In genomic region chr5:139740993-139741672, GRCh38 we compare ENCODE assay signal across 29 cellular contexts. TPM values are rescaled to one million over a fixed set of nuclear protein-coding genes. Genes with fewer than 3 reads are reported as not detected.
DNase-seq lines count a peak whose midpoint lies in the region; ATAC-seq and TF ChIP-seq lines count a peak whose summit lies in the region.
"Had no signal": no experiment of that assay in that cellular context is flagged by ENCODE, and none has a peak within 500 bp of the region (broad histone marks: within the 10 kb centered on the region; RNA-seq: fewer than 3 reads in every experiment).

No MANE protein-coding gene starts in this region.

- no peaks in the 10 kb centered on the region for H3K9me2 ChIP-seq in OCI-LY1 (ENCODE audit: low read depth, low read length)

- H3K27me3 Mint-ChIP-seq in activated T-cell treated with anti-CD3 and anti-CD28 coated beads, Interleukin-2, amount 50 U/mL, for 72 hours (ENCODE audit: low read depth): no peaks in the 10 kb centered on the region
- H3K27me3 Mint-ChIP-seq: central memory CD8-positive, alpha-beta T cell had no signal

- peak overlapping the region in 5 of 10 experiments; percentile 20 to 51 (median 37); a peak in 6 of 20 replicates for H3K4me3 ChIP-seq in BLaER1 treated with 17β-estradiol and CSF1 and Interleukin-3, amounts not matched to agents 10 nM and 100 nM
- H3K4me3 ChIP-seq in OCI-LY1 (ENCODE audit: low read depth, low read length, poor library complexity, severe bottlenecking) (no peak overlapping the region), dorsolateral prefrontal cortex (no peak overlapping the region), osteoblast (ENCODE audit: insufficient read depth, low read length) (no peak overlapping the region)
- H3K4me3 ChIP-seq: GM23248, left ventricle myocardium inferior, ovary, smooth muscle cell had no signal

- H3K4me1 Mint-ChIP-seq in activated T-cell treated with anti-CD3 and anti-CD28 coated beads, Interleukin-2, amount 50 U/mL, for 72 hours (ENCODE audit: low read depth): peaks cover 15% of the 10 kb centered on the region

- no peaks in the 10 kb centered on the region for H3F3A ChIP-seq in OCI-LY1 (ENCODE audit: insufficient read depth, low read length)

- peaks cover 0 to 32% (median 0%) of the 10 kb centered on the region in 11 experiments; a peak in 1 of 22 replicates for H4K20me1 ChIP-seq in BLaER1 treated with 17β-estradiol and CSF1 and Interleukin-3, amounts not matched to agents 10 nM and 100 nM
- H4K20me1 ChIP-seq in OCI-LY1 (ENCODE audit: insufficient read depth, low read length) (no peaks in the 10 kb centered on the region), osteoblast (ENCODE audit: insufficient read depth, low read length) (no peaks in the 10 kb centered on the region)

- no peak overlapping the region for H2AFZ ChIP-seq in OCI-LY1 (ENCODE audit: low read length)
- no peak overlapping the region for H2AFZ ChIP-seq in osteoblast (ENCODE audit: low read length)
- H2AFZ ChIP-seq: GM23248 had no signal

- no peak for TF ChIP-seq CTCF in OCI-LY1 (IDR thresholded peaks at IDR 0.05; ENCODE audit: low read length)
- TF ChIP-seq CTCF in dorsolateral prefrontal cortex (IDR thresholded peaks at IDR 0.05 in 54 of 56, conservative IDR thresholded peaks at IDR 0.05 in 2 of 56; ENCODE audit: low read depth in 1 of 56, partially characterized antibody in 56 of 56): no peak
- TF ChIP-seq CTCF in osteoblast (IDR thresholded peaks at IDR 0.05; ENCODE audit: extremely low read depth, low read depth, low read length): no peak

- intact Hi-C loops in dorsolateral prefrontal cortex (cut with DNase I): no loop called here

- H3K27ac ChIP-seq in BLaER1 treated with 17β-estradiol and CSF1 and Interleukin-3, amounts not matched to agents 10 nM and 100 nM: peak overlapping the region in 9 of 11 experiments; percentile 23 to 88 (median 70); a peak in 17 of 22 replicates
- H3K27ac ChIP-seq in OCI-LY1 (ENCODE audit: low read depth, low read length, poor library complexity, severe bottlenecking): peak overlapping the region; percentile 54
- H3K27ac ChIP-seq in dorsolateral prefrontal cortex: peak overlapping the region; percentile 9 to 100 (median 97)
- no peak overlapping the region for H3K27ac ChIP-seq in osteoblast (ENCODE audit: low read depth, low read length)
- H3K27ac ChIP-seq: GM23248, left ventricle myocardium inferior, ovary had no signal

- DNase-seq in dorsolateral prefrontal cortex (no peak), osteoblast (ENCODE audit: insufficient read length, low spot score, missing footprints) (peak; percentile 54), NCI-H2227 (lab: John Stamatoyannopoulos, UW; ENCODE audit: unreplicated experiment) (no peak), NCI-H526 treated with DMSO at 0.1 percent for 48 hours (lab: John Stamatoyannopoulos, UW) (no peak), iPS-NIHi11 (ENCODE audit: low spot score) (no peak)
- no peak for DNase-seq in activated T-cell treated with anti-CD3 and anti-CD28 coated beads, Interleukin-2, amount 50 U/mL, for 72 hours
- DNase-seq: activated CD4-positive, alpha-beta memory T cell treated with anti-CD3 and anti-CD28 coated beads, Interleukin-2, amount 10 ng/mL, durations not matched to agents 7 days and 5 days; activated CD4-positive, alpha-beta T cell treated with anti-CD3 and anti-CD28 coated beads for 1 hour; activated naive CD8-positive, alpha-beta T cell treated with anti-CD3 and anti-CD28 coated beads, Interleukin-2, amount 10 ng/mL, durations not matched to agents 7 days and 5 days; GM23248; HFFc6; left ventricle myocardium inferior; naive thymus-derived CD4-positive, alpha-beta T cell; NCI-H1092; NCI-H187 treated with DMSO at 0.1 percent for 48 hours; NCI-H345; NCI-H748 treated with DMSO at 0.1 percent for 48 hours; ovary; RPMI8226; stimulated activated CD4-positive, alpha-beta T cell treated with anti-CD3 and anti-CD28 coated beads, Interleukin-1b, Interleukin-23, amount 100 ng/mL, for 48 hours; stimulated activated CD8-positive, alpha-beta memory T cell treated with anti-CD3 and anti-CD28 coated beads, Interleukin-4, amount 100 ng/mL, for 48 hours; trophoblast cell had no signal

- H3K4me2 ChIP-seq in BLaER1 treated with 17β-estradiol and CSF1 and Interleukin-3, amounts not matched to agents 10 nM and 100 nM: peak overlapping the region; percentile 78 to 100 (median 97)
- H3K4me2 ChIP-seq in OCI-LY1 (ENCODE audit: low read length) (no peak overlapping the region), osteoblast (ENCODE audit: insufficient read depth, low read length) (no peak overlapping the region)
- H3K4me2 ChIP-seq: smooth muscle cell had no signal

- no peak overlapping the region for H3K27ac Mint-ChIP-seq in activated T-cell treated with anti-CD3 and anti-CD28 coated beads, Interleukin-2, amount 50 U/mL, for 72 hours
- H3K27ac Mint-ChIP-seq: activated CD4-positive, alpha-beta memory T cell treated with anti-CD3 and anti-CD28 coated beads, Interleukin-2, amount 10 ng/mL, durations not matched to agents 7 days and 5 days; activated naive CD8-positive, alpha-beta T cell treated with anti-CD3 and anti-CD28 coated beads, Interleukin-2, amount 10 ng/mL, durations not matched to agents 7 days and 5 days; HFFc6; naive thymus-derived CD4-positive, alpha-beta T cell had no signal

- H3K36me3 ChIP-seq in BLaER1 treated with 17β-estradiol and CSF1 and Interleukin-3, amounts not matched to agents 10 nM and 100 nM: no peaks in the 10 kb centered on the region
- H3K36me3 ChIP-seq in OCI-LY1 (ENCODE audit: insufficient read depth, low read length): no peaks in the 10 kb centered on the region
- no peaks in the 10 kb centered on the region for H3K36me3 ChIP-seq in osteoblast (ENCODE audit: insufficient read depth, low read length)
- H3K36me3 ChIP-seq: left ventricle myocardium inferior, ovary had no signal

- peaks cover 0 to 17% (median 0%) of the 10 kb centered on the region in 11 experiments; a peak in 3 of 22 replicates for H3K27me3 ChIP-seq in BLaER1 treated with 17β-estradiol and CSF1 and Interleukin-3, amounts not matched to agents 10 nM and 100 nM
- H3K27me3 ChIP-seq in OCI-LY1 (ENCODE audit: insufficient read depth, low read length): no peaks in the 10 kb centered on the region
- no peaks in the 10 kb centered on the region for H3K27me3 ChIP-seq in dorsolateral prefrontal cortex
- no peaks in the 10 kb centered on the region for H3K27me3 ChIP-seq in osteoblast (ENCODE audit: insufficient read depth, low read length)
- H3K27me3 ChIP-seq: ovary had no signal

- ATAC-seq in activated T-cell treated with anti-CD3 and anti-CD28 coated beads, Interleukin-2, amount 50 U/mL, for 72 hours (replicated peaks in 1 of 2): no peak
- ATAC-seq: naive thymus-derived CD4-positive, alpha-beta T cell had no signal

- H3K79me2 ChIP-seq in OCI-LY1 (ENCODE audit: insufficient read depth, low read length) (no peaks in the 10 kb centered on the region), osteoblast (ENCODE audit: insufficient read depth, low read length) (no peaks in the 10 kb centered on the region)

- H3K9me3 ChIP-seq in BLaER1 treated with 17β-estradiol and CSF1 and Interleukin-3, amounts not matched to agents 10 nM and 100 nM (replicated peaks in 1 of 11): no peaks in the 10 kb centered on the region
- no peaks in the 10 kb centered on the region for H3K9me3 ChIP-seq in OCI-LY1 (ENCODE audit: low read length)
- no peaks in the 10 kb centered on the region for H3K9me3 ChIP-seq in osteoblast (ENCODE audit: low read depth, low read length)
- H3K9me3 ChIP-seq: left ventricle myocardium inferior, ovary had no signal

- peaks cover 55 to 87% (median 84%) of the 10 kb centered on the region in 10 experiments for H3K4me1 ChIP-seq in BLaER1 treated with 17β-estradiol and CSF1 and Interleukin-3, amounts not matched to agents 10 nM and 100 nM
- H3K4me1 ChIP-seq in OCI-LY1 (ENCODE audit: insufficient read depth, low read length, severe bottlenecking) (peaks cover 56% of the 10 kb centered on the region), osteoblast (ENCODE audit: insufficient read depth, low read length) (peaks cover 17% of the 10 kb centered on the region)

- H3K4me3 Mint-ChIP-seq in activated T-cell treated with anti-CD3 and anti-CD28 coated beads, Interleukin-2, amount 50 U/mL, for 72 hours: no peak overlapping the region
- H3K4me3 Mint-ChIP-seq: activated CD4-positive, alpha-beta memory T cell treated with anti-CD3 and anti-CD28 coated beads, Interleukin-2, amount 10 ng/mL, durations not matched to agents 7 days and 5 days; activated naive CD8-positive, alpha-beta T cell treated with anti-CD3 and anti-CD28 coated beads, Interleukin-2, amount 10 ng/mL, durations not matched to agents 7 days and 5 days; central memory CD8-positive, alpha-beta T cell; HFFc6; naive thymus-derived CD4-positive, alpha-beta T cell had no signal

- no peaks in the 10 kb centered on the region for H3K36me3 Mint-ChIP-seq in activated T-cell treated with anti-CD3 and anti-CD28 coated beads, Interleukin-2, amount 50 U/mL, for 72 hours (ENCODE audit: insufficient read depth in 2 of 2)
- H3K36me3 Mint-ChIP-seq: activated naive CD8-positive, alpha-beta T cell treated with anti-CD3 and anti-CD28 coated beads, Interleukin-2, amount 10 ng/mL, durations not matched to agents 7 days and 5 days; naive thymus-derived CD4-positive, alpha-beta T cell had no signal

- no peaks in the 10 kb centered on the region for H3K9me3 Mint-ChIP-seq in activated T-cell treated with anti-CD3 and anti-CD28 coated beads, Interleukin-2, amount 50 U/mL, for 72 hours
- H3K9me3 Mint-ChIP-seq: activated CD4-positive, alpha-beta memory T cell treated with anti-CD3 and anti-CD28 coated beads, Interleukin-2, amount 10 ng/mL, durations not matched to agents 7 days and 5 days; activated naive CD8-positive, alpha-beta T cell treated with anti-CD3 and anti-CD28 coated beads, Interleukin-2, amount 10 ng/mL, durations not matched to agents 7 days and 5 days; central memory CD8-positive, alpha-beta T cell; HFFc6; naive thymus-derived CD4-positive, alpha-beta T cell had no signal

- H3K9ac ChIP-seq in BLaER1 treated with 17β-estradiol and CSF1 and Interleukin-3, amounts not matched to agents 10 nM and 100 nM: peak overlapping the region in 9 of 11 experiments; percentile 34 to 80 (median 61); a peak in 14 of 22 replicates
- H3K9ac ChIP-seq in OCI-LY1 (ENCODE audit: low read length): no peak overlapping the region; the same call in 1 of the 2 replicates
- H3K9ac ChIP-seq: GM23248 had no signal

RNA-seq across cellular contexts. Expression of gene PSD2, which starts 54.5 kb away (rescaled TPM):
- total RNA-seq in dorsolateral prefrontal cortex: 100 to 1,000 TPM in 19 of 120 experiments, 10 to 100 TPM in 101; 37.2 to 251 (median 77.9) TPM
- total RNA-seq in osteoblast: 0.29 and 0.36 TPM in 2 replicates
- total RNA-seq in activated T-cell treated with anti-CD3 and anti-CD28 coated beads, Interleukin-2, amount 50 U/mL, for 72 hours: not detected
- total RNA-seq: activated CD4-positive, alpha-beta memory T cell treated with anti-CD3 and anti-CD28 coated beads, Interleukin-2, amount 10 ng/mL, durations not matched to agents 7 days and 5 days; dermis microvascular lymphatic vessel endothelial cell; glomerular endothelial cell; left ventricle myocardium inferior; T-helper 1 cell treated with Interleukin-12 subunit alpha and Interleukin-12 subunit beta and Interleukin-4 antibody, amounts not matched to agents 30 ng/mL and 1 ng/mL, for 36 hours had no signal

Comparison
In these comparisons a context has a peak if more than half of its experiments do, and no peak if none do; other contexts are left out.
1. H3K4me2 ChIP-seq: peak in BLaER1 treated with 17β-estradiol and CSF1 and Interleukin-3, amounts not matched to agents 10 nM and 100 nM (11 of 11); none in OCI-LY1 (single experiment) and osteoblast (single experiment).
2. RNA of gene PSD2, which starts 54.5 kb away (total RNA-seq): 37.2 to 251 TPM in dorsolateral prefrontal cortex; 0.29 to 0.36 TPM in osteoblast and not detected in activated T-cell treated with anti-CD3 and anti-CD28 coated beads, Interleukin-2, amount 50 U/mL, for 72 hours; every median in the first group is over 10 times any median in the second.